In genomic region chr2:27428213-27428977, GRCh38 we compare ENCODE assay signal across 8 cellular contexts. TPM values are rescaled to one million over a fixed set of nuclear protein-coding genes. Genes with fewer than 3 reads are reported as not detected.
DNase-seq lines count a peak whose midpoint lies in the region; ATAC-seq, FAIRE-seq and TF ChIP-seq lines count a peak whose summit lies in the region.

TSS of gene NRBP1 (plus strand) at chr2:27428631. CDS start at chr2:27433274, 4,643 bp downstream.

- peak within 1 kb of the TSS; percentile 97 for H4K12ac ChIP-seq in trophoblast cell (ENCODE audit: low read depth, low read length)

- H3K27ac ChIP-seq in cardiac muscle cell (peak within 1 kb of the TSS; percentile 98), trophoblast cell (ENCODE audit: low read depth, low read length) (peak within 1 kb of the TSS; percentile 93), tibial nerve (peak within 1 kb of the TSS; percentile 95 to 99 (median 98))

- H3K9me3 ChIP-seq in adipocyte (ENCODE audit: control insufficient read depth, low read length) (no peaks in the 10 kb centered on the region), cardiac muscle cell (ENCODE audit: low read depth) (no peaks in the 10 kb centered on the region), trophoblast cell (ENCODE audit: insufficient read depth, low read depth, low read length) (no peaks in the 10 kb centered on the region), tibial nerve (no peaks in the 10 kb centered on the region)

- peak within 1 kb of the TSS; percentile 90 for H3K14ac ChIP-seq in trophoblast cell (ENCODE audit: low read length)

- peaks cover 20% of the 10 kb centered on the region for H3K79me2 ChIP-seq in trophoblast cell (ENCODE audit: control insufficient read depth, insufficient read depth, low read length, poor library complexity)

- DNase-seq in GM12891 (ENCODE audit: insufficient read length, low spot score) (peak; percentile 84), NCI-H1417 treated with DMSO at 0.1 percent for 48 hours (lab: John Stamatoyannopoulos, UW) (peak; percentile 68), T follicular helper cell (ENCODE audit: low read depth) (peak; percentile 85), adipocyte (ENCODE audit: low read depth) (peak; percentile 96), cardiac muscle cell (ENCODE audit: low read depth in 1 of 2, low spot score in 1 of 2) (peak; percentile 90 to 97), trophoblast cell (peak; percentile 91 to 96), tibial nerve (ENCODE audit: low spot score in 2 of 2) (peak; percentile 83 to 89)

- H3K4me1 ChIP-seq in adipocyte (ENCODE audit: control insufficient read depth, insufficient read depth, low read length) (peaks cover 29% of the 10 kb centered on the region), cardiac muscle cell (ENCODE audit: low read depth) (peaks cover 12% of the 10 kb centered on the region), trophoblast cell (ENCODE audit: control insufficient read depth in 1 of 2, insufficient read depth in 2 of 2, low read length in 2 of 2) (peaks cover 3% of the 10 kb centered on the region in 2 experiments), tibial nerve (peaks cover 0 to 44% (median 19%) of the 10 kb centered on the region in 4 donors)

- peak within 1 kb of the TSS; percentile 76 for H2AK5ac ChIP-seq in trophoblast cell (ENCODE audit: low read length)

- peaks cover 7% of the 10 kb centered on the region for H3K79me1 ChIP-seq in trophoblast cell (ENCODE audit: low read length)

- H4K91ac ChIP-seq in trophoblast cell (ENCODE audit: low read depth, low read length) = peak within 1 kb of the TSS; percentile 98

- peak within 1 kb of the TSS; percentile 100 for H2AFZ ChIP-seq in trophoblast cell (ENCODE audit: insufficient read depth, low read length, poor library complexity)

- H2BK5ac ChIP-seq in trophoblast cell (ENCODE audit: low read depth, low read length, poor library complexity) = peak within 1 kb of the TSS; percentile 95

- peaks cover 3% of the 10 kb centered on the region for H3K36me3 ChIP-seq in adipocyte (ENCODE audit: control insufficient read depth, insufficient read depth, low read length, severe bottlenecking)
- H3K36me3 ChIP-seq in cardiac muscle cell = peaks cover 3% of the 10 kb centered on the region
- H3K36me3 ChIP-seq in trophoblast cell (ENCODE audit: control insufficient read depth in 1 of 2, insufficient read depth in 2 of 2, low read length in 2 of 2) = peaks cover 7% of the 10 kb centered on the region in 2 experiments
- H3K36me3 ChIP-seq in tibial nerve = peaks cover 0 to 5% (median 3%) of the 10 kb centered on the region in 3 donors

- H3K23ac ChIP-seq in trophoblast cell (ENCODE audit: low read length) = no peak within 1 kb of the TSS

- H3K27me3 ChIP-seq in adipocyte (replicated peaks; ENCODE audit: control insufficient read depth, insufficient read depth, low read length) (no peaks in the 10 kb centered on the region), cardiac muscle cell (no peaks in the 10 kb centered on the region), trophoblast cell (ENCODE audit: insufficient read depth, low read length) (no peaks in the 10 kb centered on the region), tibial nerve (no peaks in the 10 kb centered on the region)

- ATAC-seq in HG02763 (IDR thresholded peaks at IDR 0.05; ENCODE audit: unreplicated experiment) = peak; percentile 90

- no CpG with 5 or more reads among the region's 75 CpGs for WGBS in trophoblast cell (ENCODE audit: extremely low coverage, insufficient coverage, insufficient read length)
- WGBS in tibial nerve, 2 donors = 0 to 1% methylated on average over 53 to 64 of the region's 75 CpGs

- TF ChIP-seq CTCF in cardiac muscle cell (IDR thresholded peaks at IDR 0.05; ENCODE audit: low read depth, low read length) (no peak), tibial nerve (IDR thresholded peaks at IDR 0.05) (peak in 1 of 5 experiments; percentile 14)

- H3K18ac ChIP-seq in trophoblast cell (ENCODE audit: low read length) = peak within 1 kb of the TSS; percentile 96

- TF ChIP-seq POLR2A in GM12891 (IDR thresholded peaks at IDR 0.05; ENCODE audit: low read depth, low read length) = peak; percentile 80
- TF ChIP-seq POLR2A in tibial nerve (IDR thresholded peaks at IDR 0.05) = peak; percentile 68 to 91

- peak; percentile 93 for FAIRE-seq in GM12891 (lab: Jason Lieb, UNC)

- H3K9ac ChIP-seq in adipocyte (ENCODE audit: low read length) (peak within 1 kb of the TSS; percentile 99), trophoblast cell (ENCODE audit: low read length) (peak within 1 kb of the TSS; percentile 94)

- TF ChIP-seq EP300 in tibial nerve (IDR thresholded peaks at IDR 0.05) = peak; percentile 61 to 97

- peak within 1 kb of the TSS; percentile 30 for H2BK12ac ChIP-seq in trophoblast cell (ENCODE audit: low read length)

- peak within 1 kb of the TSS; percentile 95 for H3K4ac ChIP-seq in trophoblast cell (ENCODE audit: low read depth, low read length)

- peak within 1 kb of the TSS; percentile 98 for H2BK120ac ChIP-seq in trophoblast cell (ENCODE audit: insufficient read depth, low read length, poor library complexity)

- H4K8ac ChIP-seq in trophoblast cell (ENCODE audit: low read depth, low read length) = peak within 1 kb of the TSS; percentile 96

- H3K4me2 ChIP-seq in trophoblast cell (ENCODE audit: low read length) = peak within 1 kb of the TSS; percentile 83

- H3K4me3 ChIP-seq in adipocyte (ENCODE audit: low read length) (peak within 1 kb of the TSS; percentile 93), cardiac muscle cell (peak within 1 kb of the TSS; percentile 88), trophoblast cell (ENCODE audit: low read depth, low read length) (peak within 1 kb of the TSS; percentile 92), tibial nerve (peak within 1 kb of the TSS; percentile 85 to 98 (median 93))

TF ChIP-seq in GM12891, 5 proteins besides CTCF, POLR2A, EP300 and RAD21:
- TF ChIP-seq TAF1 (IDR thresholded peaks at IDR 0.05; ENCODE audit: low read depth, low read length) (peak; percentile 69; the same call in 1 of the 2 replicates), SPI1 (IDR thresholded peaks at IDR 0.05; ENCODE audit: low read depth, low read length) (no peak), POLR2AphosphoS5 (IDR thresholded peaks at IDR 0.05; ENCODE audit: low read depth, low read length) (peak; percentile 72; the same call in 1 of the 2 replicates), POU2F2 (IDR thresholded peaks at IDR 0.05; ENCODE audit: low read depth, low read length) (peak; percentile 33; the same call in 1 of the 2 replicates), PAX5 (IDR thresholded peaks at IDR 0.05; ENCODE audit: insufficient read depth, low read length, severe bottlenecking) (peak; percentile 54)

RNA-seq across cellular contexts. Expression of gene NRBP1, which starts in this region (rescaled TPM):
- 56.6 TPM for polyA plus RNA-seq in GM12891 (2012; ENCODE audit: low read depth, missing spikeins)
- total RNA-seq in cardiac muscle cell = 82.1 and 122 TPM in 2 replicates
- 147 and 185 TPM in 2 replicates for polyA plus RNA-seq in cardiac muscle cell
- polyA plus RNA-seq in trophoblast cell (2013) = 76.2 and 76.9 TPM in 2 replicates
- total RNA-seq in tibial nerve = 10 to 100 TPM; 43.7 to 62.5 (median 56.7) TPM

Comparison
In these comparisons a context has a peak if more than half of its experiments do, and no peak if none do; other contexts are left out.
1. Peak in every context shown above with its lines: DNase-seq, ATAC-seq, H3K4me3 ChIP-seq and H3K27ac ChIP-seq.